26 cellular contexts compared by ENCODE assay signal in the genomic region with DNA sequence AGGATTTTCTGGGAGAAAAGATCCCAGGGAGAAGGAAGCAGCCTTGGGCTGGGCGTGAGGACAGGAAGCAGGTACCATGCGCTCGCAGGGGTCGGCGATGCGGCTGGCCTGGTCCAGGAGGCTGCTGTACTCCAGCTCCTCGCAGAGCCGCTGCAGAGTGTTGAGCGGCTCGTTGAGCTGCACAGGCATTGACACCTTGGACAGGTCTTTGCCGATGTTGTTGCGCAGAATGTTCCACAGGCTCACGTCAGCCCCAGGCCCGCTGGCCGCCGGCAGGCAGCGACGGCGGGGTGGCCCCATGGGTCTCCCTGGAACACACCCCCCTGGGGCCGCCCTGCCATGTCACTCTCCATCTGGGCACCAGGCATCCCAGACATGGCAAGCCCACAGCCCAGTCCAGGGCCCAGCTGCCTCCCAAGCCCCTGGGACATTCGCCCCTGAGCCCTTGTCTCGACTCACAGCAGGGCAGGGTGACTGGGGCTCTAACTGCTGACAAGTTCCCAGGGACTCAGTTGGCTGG. TPM values are rescaled to one million over a fixed set of nuclear protein-coding genes. Genes with fewer than 3 reads are reported as not detected.
A peak's percentile ranks its signal among the peaks of the same experiment; 100 is the strongest.
DNase-seq lines count a peak whose midpoint lies in the region; ATAC-seq, FAIRE-seq and TF ChIP-seq lines count a peak whose summit lies in the region.
"Had no signal": no experiment of that assay in that cellular context is flagged by ENCODE, and none has a peak within 500 bp of the region (broad histone marks: within the 10 kb centered on the region; RNA-seq: fewer than 3 reads in every experiment).

No MANE protein-coding gene starts in this region.

- peak; percentile 8 for DNase-seq in activated T-cell treated with anti-CD3 and anti-CD28 coated beads, Interleukin-2, amount 50 U/mL, for 1 hour
- DNase-seq in activated T-cell treated with anti-CD3 and anti-CD28 coated beads, Interleukin-2, amount 50 U/mL, for 4 hours, result no peak
- peak; percentile 7 for DNase-seq in WTC11 (ENCODE audit: low spot score)
- DNase-seq in pancreas, result peak in 4 of 6 donors; percentile 9 to 48 (median 22)
- DNase-seq in suprapubic skin (ENCODE audit: low spot score in 2 of 2), result peak; percentile 57 to 60
- DNase-seq: DMS153, DND-41, KBM-7, MV-4-11, NCI-H1105, NCI-H1436 treated with DMSO at 0.1 percent for 48 hours, NCI-H1930, NCI-H2107, NCI-H446, NCI-H526, PC-9, Right ventricle myocardium superior had no signal

- H3K4me3 Mint-ChIP-seq in activated T-cell treated with anti-CD3 and anti-CD28 coated beads, Interleukin-2, amount 50 U/mL, for 4 hours, result no peak overlapping the region
- no peak overlapping the region for H3K4me3 Mint-ChIP-seq in WTC11

- H3K27me3 ChIP-seq in pancreas, result no peaks in the 10 kb centered on the region
- H3K27me3 ChIP-seq in suprapubic skin, result no peaks in the 10 kb centered on the region
- H3K27me3 ChIP-seq: SJSA1 had no signal

- WGBS in pancreas, 2 donors, result 96 to 98% methylated on average over 20 to 22 of the region's 22 CpGs
- 89% methylated on average over 7 of the region's 22 CpGs for WGBS in suprapubic skin

- peaks cover 12% of the 10 kb centered on the region for H3K4me1 Mint-ChIP-seq in activated T-cell treated with anti-CD3 and anti-CD28 coated beads, Interleukin-2, amount 50 U/mL, for 4 hours (ENCODE audit: low read depth)
- H3K4me1 Mint-ChIP-seq in WTC11, result peaks cover 6% of the 10 kb centered on the region

- H3K4me1 ChIP-seq in pancreas, result peaks cover 26 to 35% (median 35%) of the 10 kb centered on the region in 3 donors
- peaks cover 24% of the 10 kb centered on the region for H3K4me1 ChIP-seq in suprapubic skin

- no peak for TF ChIP-seq CTCF in WTC11 (IDR thresholded peaks at IDR 0.05)
- TF ChIP-seq CTCF in pancreas (IDR thresholded peaks at IDR 0.05), result no peak
- TF ChIP-seq CTCF in suprapubic skin (IDR thresholded peaks at IDR 0.05), result no peak

- no peak overlapping the region for H3K27ac Mint-ChIP-seq in WTC11

- POLR2A ChIA-PET in WTC11 (lab: Charles Lee), result no interaction called here

- no peaks in the 10 kb centered on the region for H3K9me3 ChIP-seq in pancreas
- H3K9me3 ChIP-seq in suprapubic skin, result no peaks in the 10 kb centered on the region
- H3K9me3 ChIP-seq: SJSA1 had no signal

- H3K4me3 ChIP-seq in pancreas (no peak overlapping the region), suprapubic skin (no peak overlapping the region)
- H3K4me3 ChIP-seq: PC-9, SJSA1 had no signal

- H3K27ac ChIP-seq in pancreas (no peak overlapping the region), suprapubic skin (no peak overlapping the region)
- H3K27ac ChIP-seq: PC-9, SJSA1 had no signal

- H3K9me3 Mint-ChIP-seq in activated T-cell treated with anti-CD3 and anti-CD28 coated beads, Interleukin-2, amount 50 U/mL, for 4 hours, result no peaks in the 10 kb centered on the region
- H3K9me3 Mint-ChIP-seq in WTC11, result no peaks in the 10 kb centered on the region

- no peak for FAIRE-seq in pancreas (lab: Jason Lieb, UNC)
- FAIRE-seq: GM12892, GM19239, H54, HTR-8/SVneo had no signal

- no peak for TF ChIP-seq POLR2A in suprapubic skin (IDR thresholded peaks at IDR 0.05)

- intact Hi-C loops in pancreas (cut with DNase I), result no loop called here

- CTCF ChIA-PET in WTC11 (lab: Charles Lee), result no interaction called here

- H3K27me3 Mint-ChIP-seq in activated T-cell treated with anti-CD3 and anti-CD28 coated beads, Interleukin-2, amount 50 U/mL, for 4 hours (ENCODE audit: low read depth), result no peaks in the 10 kb centered on the region
- H3K27me3 Mint-ChIP-seq in WTC11 (ENCODE audit: low read depth), result no peaks in the 10 kb centered on the region

- H3K36me3 Mint-ChIP-seq in activated T-cell treated with anti-CD3 and anti-CD28 coated beads, Interleukin-2, amount 50 U/mL, for 4 hours (ENCODE audit: insufficient read depth), result peaks cover 38% of the 10 kb centered on the region
- no peaks in the 10 kb centered on the region; the same call in 1 of the 2 replicates for H3K36me3 Mint-ChIP-seq in WTC11

- peaks cover 0 to 43% (median 14%) of the 10 kb centered on the region in 3 donors for H3K36me3 ChIP-seq in pancreas
- H3K36me3 ChIP-seq in suprapubic skin, result peaks cover 67% of the 10 kb centered on the region

- no peak for ATAC-seq in activated T-cell treated with anti-CD3 and anti-CD28 coated beads, Interleukin-2, amount 50 U/mL, for 4 hours
- ATAC-seq in WTC11, result no peak
- no peak for ATAC-seq in pancreas
- ATAC-seq in HG02852 (IDR thresholded peaks at IDR 0.05; ENCODE audit: unreplicated experiment), result no peak
- ATAC-seq in GM18517 (IDR thresholded peaks at IDR 0.05; ENCODE audit: unreplicated experiment), result no peak

- TF ChIP-seq EP300 in suprapubic skin (IDR thresholded peaks at IDR 0.05), result no peak

TF ChIP-seq in WTC11, 78 proteins besides CTCF, POLR2A, EP300 and RAD21:
- no peak for TF ChIP-seq OVOL2 (CRISPR knock-in tag; IDR thresholded peaks at IDR 0.05; ENCODE audit: borderline replicate concordance)
- TF ChIP-seq SOX15 (CRISPR knock-in tag; IDR thresholded peaks at IDR 0.05), result no peak
- no peak for TF ChIP-seq CBFB (CRISPR knock-in tag; IDR thresholded peaks at IDR 0.05; ENCODE audit: low read depth)
- TF ChIP-seq, protein P1, sequence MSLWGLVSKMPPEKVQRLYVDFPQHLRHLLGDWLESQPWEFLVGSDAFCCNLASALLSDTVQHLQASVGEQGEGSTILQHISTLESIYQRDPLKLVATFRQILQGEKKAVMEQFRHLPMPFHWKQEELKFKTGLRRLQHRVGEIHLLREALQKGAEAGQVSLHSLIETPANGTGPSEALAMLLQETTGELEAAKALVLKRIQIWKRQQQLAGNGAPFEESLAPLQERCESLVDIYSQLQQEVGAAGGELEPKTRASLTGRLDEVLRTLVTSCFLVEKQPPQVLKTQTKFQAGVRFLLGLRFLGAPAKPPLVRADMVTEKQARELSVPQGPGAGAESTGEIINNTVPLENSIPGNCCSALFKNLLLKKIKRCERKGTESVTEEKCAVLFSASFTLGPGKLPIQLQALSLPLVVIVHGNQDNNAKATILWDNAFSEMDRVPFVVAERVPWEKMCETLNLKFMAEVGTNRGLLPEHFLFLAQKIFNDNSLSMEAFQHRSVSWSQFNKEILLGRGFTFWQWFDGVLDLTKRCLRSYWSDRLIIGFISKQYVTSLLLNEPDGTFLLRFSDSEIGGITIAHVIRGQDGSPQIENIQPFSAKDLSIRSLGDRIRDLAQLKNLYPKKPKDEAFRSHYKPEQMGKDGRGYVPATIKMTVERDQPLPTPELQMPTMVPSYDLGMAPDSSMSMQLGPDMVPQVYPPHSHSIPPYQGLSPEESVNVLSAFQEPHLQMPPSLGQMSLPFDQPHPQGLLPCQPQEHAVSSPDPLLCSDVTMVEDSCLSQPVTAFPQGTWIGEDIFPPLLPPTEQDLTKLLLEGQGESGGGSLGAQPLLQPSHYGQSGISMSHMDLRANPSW (CRISPR knock-in tag; conservative IDR thresholded peaks at IDR 0.05; ENCODE audit: low read depth), result no peak
- no peak for TF ChIP-seq RORB (CRISPR knock-in tag; IDR thresholded peaks at IDR 0.05)
- TF ChIP-seq GABPB1 (CRISPR knock-in tag; IDR thresholded peaks at IDR 0.05), result no peak
- TF ChIP-seq SP1 (CRISPR knock-in tag; conservative IDR thresholded peaks at IDR 0.05), result no peak
- TF ChIP-seq, protein P2, sequence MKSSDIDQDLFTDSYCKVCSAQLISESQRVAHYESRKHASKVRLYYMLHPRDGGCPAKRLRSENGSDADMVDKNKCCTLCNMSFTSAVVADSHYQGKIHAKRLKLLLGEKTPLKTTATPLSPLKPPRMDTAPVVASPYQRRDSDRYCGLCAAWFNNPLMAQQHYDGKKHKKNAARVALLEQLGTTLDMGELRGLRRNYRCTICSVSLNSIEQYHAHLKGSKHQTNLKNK (CRISPR knock-in tag; IDR thresholded peaks at IDR 0.05), result no peak
- no peak for TF ChIP-seq NR2C2 (CRISPR knock-in tag; IDR thresholded peaks at IDR 0.05)
- TF ChIP-seq, protein P3, sequence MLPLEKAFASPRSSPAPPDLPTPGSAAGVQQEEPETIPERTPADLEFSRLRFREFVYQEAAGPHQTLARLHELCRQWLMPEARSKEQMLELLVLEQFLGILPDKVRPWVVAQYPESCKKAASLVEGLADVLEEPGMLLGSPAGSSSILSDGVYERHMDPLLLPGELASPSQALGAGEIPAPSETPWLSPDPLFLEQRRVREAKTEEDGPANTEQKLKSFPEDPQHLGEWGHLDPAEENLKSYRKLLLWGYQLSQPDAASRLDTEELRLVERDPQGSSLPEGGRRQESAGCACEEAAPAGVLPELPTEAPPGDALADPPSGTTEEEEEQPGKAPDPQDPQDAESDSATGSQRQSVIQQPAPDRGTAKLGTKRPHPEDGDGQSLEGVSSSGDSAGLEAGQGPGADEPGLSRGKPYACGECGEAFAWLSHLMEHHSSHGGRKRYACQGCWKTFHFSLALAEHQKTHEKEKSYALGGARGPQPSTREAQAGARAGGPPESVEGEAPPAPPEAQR (CRISPR knock-in tag; IDR thresholded peaks at IDR 0.05), result no peak
TF ChIP-seq in WTC11: peak in this region for 0.

RNA-seq across cellular contexts. Expression of a gene that starts 8.0 kb away (rescaled TPM):
- total RNA-seq in activated T-cell treated with anti-CD3 and anti-CD28 coated beads, Interleukin-2, amount 50 U/mL, for 4 hours, result 1 to 10 TPM; 8.1 to 9.3 (median 9.0) TPM
- total RNA-seq in WTC11 (2021) (8.2 to 13.5 TPM (median 10.7 TPM) in 3 replicates), pancreas (10 to 100 TPM in 3 of 6 donors, 1 to 10 TPM in 3; 8.4 to 20.2 (median 11.3) TPM), suprapubic skin (1 to 10 TPM; 1.3 to 2.0 (median 1.6) TPM)
- 10 to 100 TPM; 23.3 to 34.7 TPM for polyA plus RNA-seq in pancreas

RNA-seq across cellular contexts. Expression of a gene that starts 17.8 kb away (rescaled TPM):
- total RNA-seq in activated T-cell treated with anti-CD3 and anti-CD28 coated beads, Interleukin-2, amount 50 U/mL, for 4 hours, result 10 to 100 TPM; 56.6 to 62.1 (median 58.6) TPM
- total RNA-seq in WTC11 (2021), result 80.1 to 87.0 TPM (median 85.3 TPM) in 3 replicates
- 10 to 100 TPM; 16.8 to 35.2 (median 25.1) TPM for total RNA-seq in pancreas
- polyA plus RNA-seq in pancreas, result 10 to 100 TPM; 18.3 to 23.2 TPM
- total RNA-seq in suprapubic skin, result 10 to 100 TPM; 27.7 to 33.8 (median 31.2) TPM

RNA-seq across cellular contexts. Expression of a gene that starts 17.9 kb away (rescaled TPM):
- under 1 TPM; 0.27 to 0.63 (median 0.29) TPM for total RNA-seq in activated T-cell treated with anti-CD3 and anti-CD28 coated beads, Interleukin-2, amount 50 U/mL, for 4 hours
- total RNA-seq in WTC11 (2021) (0.09 to 0.39 TPM (median 0.30 TPM) in 3 replicates), pancreas (under 1 TPM; 0.14 to 0.66 (median 0.38) TPM), suprapubic skin (not detected)
- 1 to 10 TPM in 1 of 2 donors, under 1 TPM in 1; 0.73 to 1.8 TPM for polyA plus RNA-seq in pancreas
- total RNA-seq: RPMI7951, SJSA1 had no signal

RNA-seq across cellular contexts. Expression of a gene that starts 27.5 kb away (rescaled TPM):
- 10 to 100 TPM; 13.9 to 15.6 (median 14.5) TPM for total RNA-seq in activated T-cell treated with anti-CD3 and anti-CD28 coated beads, Interleukin-2, amount 50 U/mL, for 4 hours
- total RNA-seq in WTC11 (2021) (50.8 to 54.1 TPM (median 51.6 TPM) in 3 replicates), pancreas (10 to 100 TPM; 12.6 to 24.3 (median 19.0) TPM), suprapubic skin (10 to 100 TPM; 22.3 to 46.4 (median 34.7) TPM)
- 10 to 100 TPM; 50.4 to 56.1 TPM for polyA plus RNA-seq in pancreas

RNA-seq across cellular contexts. Expression of a gene that starts 37.4 kb away (rescaled TPM):
- under 1 TPM; 0.05 to 0.08 (median 0.05) TPM for total RNA-seq in activated T-cell treated with anti-CD3 and anti-CD28 coated beads, Interleukin-2, amount 50 U/mL, for 4 hours
- total RNA-seq in WTC11 (2021) (2.0 to 3.3 TPM (median 2.3 TPM) in 3 replicates), pancreas (under 1 TPM; 0.12 to 0.56 (median 0.22) TPM), suprapubic skin (10 to 100 TPM in 3 of 4 donors, 1 to 10 TPM in 1; 6.6 to 29.3 (median 19.9) TPM)
- under 1 TPM; 0.16 to 0.27 TPM for polyA plus RNA-seq in pancreas
- total RNA-seq: LHCN-M2, RPMI7951, SJSA1 had no signal
